Comparison of ENCODE assay signal across 14 cellular contexts in genomic region chr14:52023518-52023917, GRCh38. TPM values are rescaled to one million over a fixed set of nuclear protein-coding genes. Genes with fewer than 3 reads are reported as not detected.
A peak's percentile ranks its signal among the peaks of the same experiment; 100 is the strongest.
DNase-seq lines count a peak whose midpoint lies in the region; ATAC-seq and TF ChIP-seq lines count a peak whose summit lies in the region.
"Had no signal": no experiment of that assay in that cellular context is flagged by ENCODE, and none has a peak within 500 bp of the region (broad histone marks: within the 10 kb centered on the region; RNA-seq: fewer than 3 reads in every experiment).

No MANE protein-coding gene starts in this region.

- no peaks in the 10 kb centered on the region for H3K36me3 Mint-ChIP-seq in CD14-positive monocyte
- H3K36me3 Mint-ChIP-seq: natural killer cell had no signal

- peaks cover 12% of the 10 kb centered on the region for H3K4me1 ChIP-seq in foreskin keratinocyte

- H3K4me3 ChIP-seq in astrocyte of the cerebellum (ENCODE audit: low read depth, low read length): no peak overlapping the region
- no peak overlapping the region for H3K4me3 ChIP-seq in skeletal muscle cell (ENCODE audit: low read depth, low read length)
- H3K4me3 ChIP-seq: GM12878, right lobe of liver had no signal

- H3K27me3 ChIP-seq in foreskin keratinocyte: no peaks in the 10 kb centered on the region
- H3K27me3 ChIP-seq: right lobe of liver had no signal

- no peaks in the 10 kb centered on the region for H3K4me1 Mint-ChIP-seq in CD14-positive monocyte

- intact Hi-C loops in CD14-positive monocyte (cut with micrococcal nuclease): no loop called here

- in situ Hi-C loops in astrocyte of the cerebellum (cut with HindIII; ENCODE audit: low sequenced_read_pairs): no loop called here

- peak; percentile 65 for DNase-seq in GM04503 (ENCODE audit: low read depth)
- DNase-seq in astrocyte of the cerebellum (ENCODE audit: low read depth): peak; percentile 72
- peak; percentile 16 to 54 for DNase-seq in foreskin keratinocyte
- peak; percentile 75 for DNase-seq in skeletal muscle cell (ENCODE audit: low read depth)
- no peak for DNase-seq in CD14-positive monocyte (ENCODE audit: low spot score)
- no peak for DNase-seq in effector CD8-positive, alpha-beta T cell (lab: John Stamatoyannopoulos, UW)
- DNase-seq: natural killer cell, NCI-H1417, NCI-H774, right lobe of liver, SHP77 treated with DMSO at 0.1 percent for 48 hours had no signal

- H3K9me3 Mint-ChIP-seq in CD14-positive monocyte: peaks cover 0 to 11% (median 5%) of the 10 kb centered on the region in 7 donors
- H3K9me3 Mint-ChIP-seq: natural killer cell had no signal

- TF ChIP-seq CTCF in astrocyte of the cerebellum (IDR thresholded peaks at IDR 0.05; ENCODE audit: low read depth, low read length, missing control alignments) (no peak), foreskin keratinocyte (conservative IDR thresholded peaks at IDR 0.05) (no peak), CD14-positive monocyte (IDR thresholded peaks at IDR 0.05) (no peak)

- H3K4me3 Mint-ChIP-seq in CD14-positive monocyte: no peak overlapping the region
- H3K4me3 Mint-ChIP-seq: natural killer cell had no signal

- no peak overlapping the region for H3K27ac Mint-ChIP-seq in CD14-positive monocyte
- H3K27ac Mint-ChIP-seq: natural killer cell had no signal

- H3K27ac ChIP-seq in foreskin keratinocyte: no peak overlapping the region
- H3K27ac ChIP-seq: epithelial cell of prostate, right lobe of liver had no signal

- ATAC-seq in foreskin keratinocyte (peak; percentile 66), HG03135 (IDR thresholded peaks at IDR 0.05; ENCODE audit: unreplicated experiment) (no peak)
- ATAC-seq: GM12878, natural killer cell, right lobe of liver had no signal

- peaks cover 4 to 10% (median 8%) of the 10 kb centered on the region in 3 donors for H3K27me3 Mint-ChIP-seq in CD14-positive monocyte (ENCODE audit: low read depth in 3 of 3)

RNA-seq across cellular contexts. Expression of gene RTRAF, which starts 34.2 kb away (rescaled TPM):
- 230 and 239 TPM in 2 replicates for total RNA-seq in foreskin keratinocyte
- polyA plus RNA-seq in foreskin keratinocyte (267 and 282 TPM in 2 replicates), CD14-positive monocyte (100 to 1,000 TPM; 149 to 152 TPM)

RNA-seq across cellular contexts. Expression of gene NID2, which starts 45.3 kb away (rescaled TPM):
- total RNA-seq in foreskin keratinocyte: 1.5 and 4.6 TPM in 2 replicates
- polyA plus RNA-seq in foreskin keratinocyte (0.97 and 1.7 TPM in 2 replicates), CD14-positive monocyte (not detected)

Comparison
In these comparisons a context has a peak if more than half of its experiments do, and no peak if none do; other contexts are left out.
1. DNase-seq: peak in GM04503 (single experiment), astrocyte of the cerebellum (single experiment), foreskin keratinocyte (2 of 2) and skeletal muscle cell (single experiment); none in CD14-positive monocyte (single experiment) and effector CD8-positive, alpha-beta T cell (single experiment).